15 cellular contexts compared by ENCODE assay signal in genomic region chr10:119831656-119832055, GRCh38.
"Had no signal": no experiment of that assay in that cellular context is flagged by ENCODE, and none has a peak within 500 bp of the region (broad histone marks: within the 10 kb centered on the region; RNA-seq: fewer than 3 reads in every experiment).

No MANE protein-coding gene starts in this region.

- H3K4me3 Mint-ChIP-seq: activated CD8-positive, alpha-beta memory T cell treated with anti-CD3 and anti-CD28 coated beads, Interleukin-2, amount 10 ng/mL, durations not matched to agents 7 days and 5 days; activated naive CD8-positive, alpha-beta T cell treated with anti-CD3 and anti-CD28 coated beads, Interleukin-2, amount 10 ng/mL, durations not matched to agents 7 days and 5 days; effector memory CD8-positive, alpha-beta T cell had no signal

- H3K9me3 Mint-ChIP-seq: activated naive CD8-positive, alpha-beta T cell treated with anti-CD3 and anti-CD28 coated beads, Interleukin-2, amount 10 ng/mL, durations not matched to agents 7 days and 5 days; effector memory CD8-positive, alpha-beta T cell had no signal

- H3K27ac Mint-ChIP-seq: activated CD8-positive, alpha-beta memory T cell treated with anti-CD3 and anti-CD28 coated beads, Interleukin-2, amount 10 ng/mL, durations not matched to agents 7 days and 5 days; activated naive CD8-positive, alpha-beta T cell treated with anti-CD3 and anti-CD28 coated beads, Interleukin-2, amount 10 ng/mL, durations not matched to agents 7 days and 5 days; effector memory CD8-positive, alpha-beta T cell had no signal

- H3K27me3 ChIP-seq: ovary, sigmoid colon, SJSA1, upper lobe of left lung had no signal

- ATAC-seq: activated CD8-positive, alpha-beta memory T cell treated with anti-CD3 and anti-CD28 coated beads, Interleukin-2, amount 10 ng/mL, durations not matched to agents 7 days and 5 days; effector memory CD8-positive, alpha-beta T cell; left lobe of liver had no signal

- DNase-seq: activated CD4-positive, alpha-beta T cell treated with anti-CD3 and anti-CD28 coated beads for 1 hour; activated CD8-positive, alpha-beta memory T cell treated with anti-CD3 and anti-CD28 coated beads, Interleukin-2, amount 10 ng/mL, durations not matched to agents 7 days and 5 days; activated naive CD8-positive, alpha-beta T cell treated with anti-CD3 and anti-CD28 coated beads, Interleukin-2, amount 10 ng/mL, durations not matched to agents 7 days and 5 days; effector memory CD8-positive, alpha-beta T cell; kidney; ovary; sigmoid colon; stimulated activated CD4-positive, alpha-beta T cell treated with anti-CD3 and anti-CD28 coated beads, Interleukin-4, amount 100 ng/mL, for 4 hours; stimulated activated naive CD4-positive, alpha-beta T cell; SW 1271; T-helper 2 cell; upper lobe of left lung had no signal

- H3K27me3 Mint-ChIP-seq: activated CD8-positive, alpha-beta memory T cell treated with anti-CD3 and anti-CD28 coated beads, Interleukin-2, amount 10 ng/mL, durations not matched to agents 7 days and 5 days; activated naive CD8-positive, alpha-beta T cell treated with anti-CD3 and anti-CD28 coated beads, Interleukin-2, amount 10 ng/mL, durations not matched to agents 7 days and 5 days; effector memory CD8-positive, alpha-beta T cell had no signal

- H3K4me1 ChIP-seq: upper lobe of left lung had no signal

- H3K36me3 ChIP-seq: ovary had no signal

- H3K27ac ChIP-seq: ovary, SJSA1, upper lobe of left lung, VCaP had no signal

- H3K9me3 ChIP-seq: ovary, sigmoid colon, SJSA1, upper lobe of left lung had no signal

- H3K4me3 ChIP-seq: ovary, sigmoid colon, SJSA1, upper lobe of left lung had no signal
